Comparison of ENCODE assay signal across 28 cellular contexts in the genomic region with DNA sequence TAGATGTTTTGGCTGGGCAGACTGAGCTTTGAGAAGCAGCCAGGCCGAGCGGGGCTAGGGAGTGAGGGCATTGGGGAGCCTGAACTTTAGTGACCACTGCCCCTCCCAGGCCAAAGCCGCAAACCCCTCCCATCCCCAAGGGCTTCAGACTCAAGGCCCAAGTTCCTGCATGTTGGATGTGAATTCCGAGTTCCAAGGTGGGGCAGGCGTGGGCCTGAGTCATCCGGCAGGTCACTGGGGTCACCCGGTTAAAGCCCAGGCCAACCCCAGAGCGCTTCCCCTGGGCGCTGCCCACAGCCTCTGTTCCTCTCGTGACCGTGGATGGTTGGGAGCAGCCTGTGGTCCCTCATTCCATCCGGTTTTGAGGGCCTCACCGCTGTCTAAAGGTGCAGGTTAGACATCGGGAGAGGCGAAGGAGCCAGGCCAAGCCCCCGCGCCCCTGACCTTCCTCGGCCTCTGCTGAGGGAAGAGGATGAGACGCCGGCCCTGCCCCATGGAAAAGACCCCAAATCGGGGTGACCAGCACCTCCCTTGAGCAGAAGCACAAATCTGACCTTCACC.
"Had no signal": no experiment of that assay in that cellular context is flagged by ENCODE, and none has a peak within 500 bp of the region (broad histone marks: within the 10 kb centered on the region; RNA-seq: fewer than 3 reads in every experiment).

No MANE protein-coding gene starts in this region.

- H3K36me3 ChIP-seq: cardiac muscle cell, gastroesophageal sphincter, right atrium auricular region, spleen, transverse colon had no signal

- H3K4me3 Mint-ChIP-seq: activated CD8-positive, alpha-beta T cell treated with anti-CD3 and anti-CD28 coated beads for 36 hours; activated naive CD4-positive, alpha-beta T cell treated with anti-CD3 and anti-CD28 coated beads, Interleukin-2, amount 50 U/mL, for 24 hours; activated naive CD8-positive, alpha-beta T cell treated with anti-CD3 and anti-CD28 coated beads, Interleukin-2, amount 50 U/mL, for 24 hours; activated T-cell treated with anti-CD3 and anti-CD28 coated beads, Interleukin-2, amount 50 U/mL, for 4 hours; activated T-helper 17 cell treated with anti-CD3 and anti-CD28 coated beads, Interleukin-2, amount 50 U/mL, for 72 hours; natural killer cell treated with Interleukin-12 subunit alpha and Interleukin-12 subunit beta and Interleukin-15 and Interleukin-18, amount 100 ng/mL, for 72 hours; T-helper 17 cell had no signal

- DNase-seq: activated CD4-positive, alpha-beta T cell treated with anti-CD3 and anti-CD28 coated beads for 1 hour; activated CD4-positive, alpha-beta T cell treated with anti-CD3 and anti-CD28 coated beads, Interleukin-2, amount 50 U/mL, for 1 hour; activated CD8-positive, alpha-beta T cell treated with anti-CD3 and anti-CD28 coated beads for 36 hours; activated gamma-delta T cell treated with Interleukin-2 at 50 U/mL for 16 hours; activated naive CD8-positive, alpha-beta T cell treated with anti-CD3 and anti-CD28 coated beads, Interleukin-2, amount 50 U/mL, for 24 hours; activated T-cell treated with anti-CD3 and anti-CD28 coated beads, Interleukin-2, amount 50 U/mL, for 4 hours; cerebellar nuclear complex; effector memory CD4-positive, alpha-beta T cell; erythroblast; left cardiac atrium; mammary epithelial cell; midbrain; spleen; stimulated activated CD4-positive, alpha-beta T cell treated with anti-CD3 and anti-CD28 coated beads, Interleukin-2, amount 100 ng/mL, for 48 hours; stimulated activated naive CD4-positive, alpha-beta T cell treated with Interleukin-2 at 50 U/mL for 16 hours; T-helper 17 cell; T1000; transverse colon had no signal

- H2AFZ ChIP-seq: hepatocyte had no signal

- H3K27me3 ChIP-seq: right atrium auricular region had no signal

- H3K4me1 Mint-ChIP-seq: activated naive CD4-positive, alpha-beta T cell treated with anti-CD3 and anti-CD28 coated beads, Interleukin-2, amount 50 U/mL, for 24 hours; activated T-helper 17 cell treated with anti-CD3 and anti-CD28 coated beads, Interleukin-2, amount 50 U/mL, for 72 hours had no signal

- ATAC-seq: activated CD8-positive, alpha-beta T cell treated with anti-CD3 and anti-CD28 coated beads for 36 hours; activated naive CD8-positive, alpha-beta T cell treated with anti-CD3 and anti-CD28 coated beads, Interleukin-2, amount 50 U/mL, for 24 hours; activated T-cell treated with anti-CD3 and anti-CD28 coated beads, Interleukin-2, amount 50 U/mL, for 4 hours; activated T-helper 17 cell treated with anti-CD3 and anti-CD28 coated beads, Interleukin-2, amount 50 U/mL, for 72 hours; gastroesophageal sphincter; left cardiac atrium; natural killer cell treated with Interleukin-12 subunit alpha and Interleukin-12 subunit beta and Interleukin-15 and Interleukin-18, amount 100 ng/mL, for 72 hours; T-helper 17 cell had no signal

- H3K4me3 ChIP-seq: cardiac muscle cell, coronary artery, dorsolateral prefrontal cortex, gastroesophageal sphincter, hepatocyte, right atrium auricular region, spleen, transverse colon had no signal

- H3K27ac ChIP-seq: cardiac muscle cell, dorsolateral prefrontal cortex, gastroesophageal sphincter, hepatocyte, transverse colon had no signal

- H3K79me2 ChIP-seq: hepatocyte had no signal

- H3K27ac Mint-ChIP-seq: activated CD8-positive, alpha-beta T cell treated with anti-CD3 and anti-CD28 coated beads for 36 hours; activated naive CD4-positive, alpha-beta T cell treated with anti-CD3 and anti-CD28 coated beads, Interleukin-2, amount 50 U/mL, for 24 hours; activated naive CD8-positive, alpha-beta T cell treated with anti-CD3 and anti-CD28 coated beads, Interleukin-2, amount 50 U/mL, for 24 hours; activated T-helper 17 cell treated with anti-CD3 and anti-CD28 coated beads, Interleukin-2, amount 50 U/mL, for 72 hours; natural killer cell treated with Interleukin-12 subunit alpha and Interleukin-12 subunit beta and Interleukin-15 and Interleukin-18, amount 100 ng/mL, for 72 hours; T-helper 17 cell had no signal

- H3K9me3 ChIP-seq: right atrium auricular region, spleen, transverse colon had no signal

- H3K36me3 Mint-ChIP-seq: activated naive CD4-positive, alpha-beta T cell treated with anti-CD3 and anti-CD28 coated beads, Interleukin-2, amount 50 U/mL, for 24 hours; natural killer cell treated with Interleukin-12 subunit alpha and Interleukin-12 subunit beta and Interleukin-15 and Interleukin-18, amount 100 ng/mL, for 72 hours had no signal

- FAIRE-seq: urothelium cell line had no signal

- H3K4me2 ChIP-seq: hepatocyte had no signal

- H3K9me3 Mint-ChIP-seq: activated CD8-positive, alpha-beta T cell treated with anti-CD3 and anti-CD28 coated beads for 36 hours; activated naive CD4-positive, alpha-beta T cell treated with anti-CD3 and anti-CD28 coated beads, Interleukin-2, amount 50 U/mL, for 24 hours; activated naive CD8-positive, alpha-beta T cell treated with anti-CD3 and anti-CD28 coated beads, Interleukin-2, amount 50 U/mL, for 24 hours; activated T-cell treated with anti-CD3 and anti-CD28 coated beads, Interleukin-2, amount 50 U/mL, for 4 hours; activated T-helper 17 cell treated with anti-CD3 and anti-CD28 coated beads, Interleukin-2, amount 50 U/mL, for 72 hours; natural killer cell treated with Interleukin-12 subunit alpha and Interleukin-12 subunit beta and Interleukin-15 and Interleukin-18, amount 100 ng/mL, for 72 hours had no signal
